ENCODE assay signal across 29 cellular contexts in genomic region chr4:24765331-24765990, GRCh38. TPM values are rescaled to one million over a fixed set of nuclear protein-coding genes. Genes with fewer than 3 reads are reported as not detected.
DNase-seq lines count a peak whose midpoint lies in the region; ATAC-seq and TF ChIP-seq lines count a peak whose summit lies in the region.
"Had no signal": no experiment of that assay in that cellular context is flagged by ENCODE, and none has a peak within 500 bp of the region (broad histone marks: within the 10 kb centered on the region; RNA-seq: fewer than 3 reads in every experiment).

No MANE protein-coding gene starts in this region.

- TF ChIP-seq CTCF in MM.1S (IDR thresholded peaks at IDR 0.05; ENCODE audit: low read length) (no peak), osteoblast (IDR thresholded peaks at IDR 0.05; ENCODE audit: extremely low read depth, low read depth, low read length) (no peak)

- no peak overlapping the region for H3K9ac ChIP-seq in MM.1S (ENCODE audit: low read length)

- H3K9me3 ChIP-seq in MM.1S (replicated peaks; ENCODE audit: insufficient read depth, low read length) (no peaks in the 10 kb centered on the region), osteoblast (ENCODE audit: low read depth, low read length) (no peaks in the 10 kb centered on the region)
- H3K9me3 ChIP-seq: adrenal gland, ovary, tibial artery had no signal

- no peak for ATAC-seq in stimulated activated naive CD8-positive, alpha-beta T cell treated with anti-CD3 and anti-CD28 coated beads, Interleukin-15, Interleukin-2, amounts not matched to agents 100 U/mL and 50 U/mL, for 24 hours
- ATAC-seq: activated CD8-positive, alpha-beta T cell treated with anti-CD3 and anti-CD28 coated beads, Interleukin-2, amount 10 ng/mL, durations not matched to agents 7 days and 5 days; esophagus mucosa; left colon; naive thymus-derived CD8-positive, alpha-beta T cell; PC-3; right cardiac atrium had no signal

- H3K4me1 ChIP-seq in MM.1S (ENCODE audit: low read length) (peaks cover 9% of the 10 kb centered on the region), osteoblast (ENCODE audit: insufficient read depth, low read length) (peaks cover 26% of the 10 kb centered on the region)
- H3K4me1 ChIP-seq: adrenal gland had no signal

- H3K27me3 ChIP-seq in MM.1S (replicated peaks; ENCODE audit: insufficient read depth, low read length) (no peaks in the 10 kb centered on the region), osteoblast (ENCODE audit: insufficient read depth, low read length) (no peaks in the 10 kb centered on the region)
- H3K27me3 ChIP-seq: adrenal gland, ovary, tibial artery had no signal

- no peaks in the 10 kb centered on the region for H3K9me2 ChIP-seq in MM.1S (replicated peaks; ENCODE audit: insufficient read depth, low read length)

- H3K27ac ChIP-seq in MM.1S (ENCODE audit: low read length) (no peak overlapping the region), osteoblast (ENCODE audit: low read depth, low read length) (no peak overlapping the region)
- H3K27ac ChIP-seq: adrenal gland, coronary artery, ovary, tibial artery had no signal

- no peaks in the 10 kb centered on the region for H3F3A ChIP-seq in MM.1S (ENCODE audit: insufficient read depth, low read length)

- H3K4me2 ChIP-seq in MM.1S (ENCODE audit: low read depth, low read length) (peak overlapping the region; percentile 19; the same call in 1 of the 2 replicates), osteoblast (ENCODE audit: insufficient read depth, low read length) (no peak overlapping the region)

- no peaks in the 10 kb centered on the region for H4K20me1 ChIP-seq in MM.1S (ENCODE audit: insufficient read depth, low read length)
- no peaks in the 10 kb centered on the region for H4K20me1 ChIP-seq in osteoblast (ENCODE audit: insufficient read depth, low read length)

- H3K4me3 ChIP-seq in MM.1S (ENCODE audit: low read length) = no peak overlapping the region
- H3K4me3 ChIP-seq in osteoblast (ENCODE audit: insufficient read depth, low read length) = no peak overlapping the region
- H3K4me3 ChIP-seq: adrenal gland, coronary artery, ovary, tibial artery had no signal

- H3K79me2 ChIP-seq in MM.1S (ENCODE audit: low read length) (no peaks in the 10 kb centered on the region), osteoblast (ENCODE audit: insufficient read depth, low read length) (no peaks in the 10 kb centered on the region)

- DNase-seq in AG20443 (ENCODE audit: low spot score) (peak; percentile 63), MM.1S (peak; percentile 10), fibroblast of peridontal ligament (ENCODE audit: extremely low read depth) (peak; percentile 94), osteoblast (ENCODE audit: insufficient read length, low spot score, missing footprints) (peak; percentile 38), NCI-H2171 (lab: John Stamatoyannopoulos, UW) (no peak), retina (no peak), SK-N-DZ (ENCODE audit: low spot score) (no peak)
- DNase-seq in stimulated activated naive CD8-positive, alpha-beta T cell treated with anti-CD3 and anti-CD28 coated beads, Interleukin-15, Interleukin-2, amounts not matched to agents 100 U/mL and 50 U/mL, for 24 hours = no peak
- DNase-seq: activated CD8-positive, alpha-beta T cell treated with anti-CD3 and anti-CD28 coated beads, Interleukin-2, amount 10 ng/mL, durations not matched to agents 7 days and 5 days; activated T-cell treated with anti-CD3 and anti-CD28 coated beads for 4 hours; adrenal gland; CD4-positive, CD25-positive, alpha-beta regulatory T cell; head of caudate nucleus; KBM-7; left colon; naive thymus-derived CD8-positive, alpha-beta T cell; NCI-H1417 treated with DMSO at 0.1 percent for 48 hours; NCI-H446 treated with DMSO at 0.1 percent for 48 hours; ovary; PC-3; right cardiac atrium; SHP77 treated with DMSO at 0.1 percent for 48 hours; stimulated activated naive CD4-positive, alpha-beta T cell treated with Interleukin-2 at 50 U/mL for 16 hours; T-helper 1 cell; tibial artery had no signal

- H2AFZ ChIP-seq in MM.1S (ENCODE audit: low read length) = no peak overlapping the region
- H2AFZ ChIP-seq in osteoblast (ENCODE audit: low read length) = no peak overlapping the region

- no peaks in the 10 kb centered on the region for H3K36me3 ChIP-seq in MM.1S (replicated peaks; ENCODE audit: insufficient read depth, low read length)
- H3K36me3 ChIP-seq in osteoblast (ENCODE audit: insufficient read depth, low read length) = no peaks in the 10 kb centered on the region
- H3K36me3 ChIP-seq: adrenal gland, ovary, tibial artery had no signal

RNA-seq across cellular contexts. Expression of gene SOD3, which starts 29.9 kb away (rescaled TPM):
- 2.1 and 4.3 TPM in 2 replicates for total RNA-seq in osteoblast
- polyA plus RNA-seq in SK-N-DZ (2014; cell fraction: cytosol; rRNA removed) = 0.99 TPM in 1 of 2 replicates, not detected in the other
- polyA plus RNA-seq in SK-N-DZ (2014; cell fraction: nucleus; rRNA removed) = not detected in 2 replicates
- total RNA-seq: activated CD8-positive, alpha-beta T cell treated with anti-CD3 and anti-CD28 coated beads, Interleukin-2, amount 10 ng/mL, durations not matched to agents 7 days and 5 days; bronchial epithelial cell; CD4-positive, CD25-positive, alpha-beta regulatory T cell; HT1080; naive thymus-derived CD8-positive, alpha-beta T cell had no signal
- polyA plus RNA-seq: CD4-positive, CD25-positive, alpha-beta regulatory T cell; naive thymus-derived CD8-positive, alpha-beta T cell had no signal

Comparison
In these comparisons a context has a peak if more than half of its experiments do, and no peak if none do; other contexts are left out.
1. DNase-seq: peak in AG20443 (single experiment), MM.1S (single experiment), fibroblast of peridontal ligament (single experiment) and osteoblast (single experiment); none in NCI-H2171 (single experiment), stimulated activated naive CD8-positive, alpha-beta T cell treated with anti-CD3 and anti-CD28 coated beads, Interleukin-15, Interleukin-2, amounts not matched to agents 100 U/mL and 50 U/mL, for 24 hours (single experiment), retina (single experiment) and SK-N-DZ (single experiment).